In genomic region chr4:58144721-58145120, GRCh38 we compare ENCODE assay signal across 26 cellular contexts.
"Had no signal": no experiment of that assay in that cellular context is flagged by ENCODE, and none has a peak within 500 bp of the region (broad histone marks: within the 10 kb centered on the region; RNA-seq: fewer than 3 reads in every experiment).

No MANE protein-coding gene starts in this region.

- H3K36me3 ChIP-seq: gastrocnemius medialis, heart left ventricle, ovary, sigmoid colon, tibial artery had no signal

- H3K36me3 Mint-ChIP-seq: memory B cell; natural killer cell; stimulated activated memory B cell treated with anti-CD40 and anti-IgM and Interleukin-4, amounts not matched to agents 10 μg/mL and 1 μg/mL and 100 μg/mL, for 72 hours; type B pancreatic cell had no signal

- H3K4me1 Mint-ChIP-seq: memory B cell; natural killer cell; stimulated activated memory B cell treated with anti-CD40 and anti-IgM and Interleukin-4, amounts not matched to agents 10 μg/mL and 1 μg/mL and 100 μg/mL, for 72 hours had no signal

- H3K4me1 ChIP-seq: gastrocnemius medialis, heart left ventricle, psoas muscle, sigmoid colon, testis, tibial artery had no signal

- H3K79me2 ChIP-seq: hepatocyte had no signal

- H3K4me2 ChIP-seq: hepatocyte had no signal

- ATAC-seq: esophagus mucosa; gastrocnemius medialis; heart left ventricle; left lobe of liver; natural killer cell; psoas muscle; right cardiac atrium; stimulated activated memory B cell treated with anti-CD40 and anti-IgM and Interleukin-4, amounts not matched to agents 10 μg/mL and 1 μg/mL and 100 μg/mL, for 72 hours; stimulated activated naive CD8-positive, alpha-beta T cell treated with anti-CD3 and anti-CD28 coated beads, Interleukin-15, Interleukin-2, amounts not matched to agents 100 U/mL and 50 U/mL, for 24 hours had no signal

- H3K9me3 Mint-ChIP-seq: type B pancreatic cell had no signal

- H3K27ac ChIP-seq: epithelial cell of prostate, gastrocnemius medialis, heart left ventricle, hepatocyte, ovary, psoas muscle, sigmoid colon, testis, tibial artery had no signal

- H3K9me3 ChIP-seq: gastrocnemius medialis, heart left ventricle, ovary, psoas muscle, sigmoid colon, testis, tibial artery had no signal

- H3K4me3 Mint-ChIP-seq: memory B cell; natural killer cell; stimulated activated memory B cell treated with anti-CD40 and anti-IgM and Interleukin-4, amounts not matched to agents 10 μg/mL and 1 μg/mL and 100 μg/mL, for 72 hours; type B pancreatic cell had no signal

- H3K27me3 Mint-ChIP-seq: stimulated activated memory B cell treated with anti-CD40 and anti-IgM and Interleukin-4, amounts not matched to agents 10 μg/mL and 1 μg/mL and 100 μg/mL, for 72 hours; type B pancreatic cell had no signal

- DNase-seq: cortex of kidney; foreskin fibroblast; gastrocnemius medialis; heart left ventricle; kidney; natural killer cell; occipital lobe; ovary; posterior cingulate gyrus; psoas muscle; right cardiac atrium; sigmoid colon; stimulated activated CD4-positive, alpha-beta T cell treated with anti-CD3 and anti-CD28 coated beads, Interleukin-2, amount 100 ng/mL, for 24 hours; stimulated activated CD4-positive, alpha-beta T cell treated with anti-CD3 and anti-CD28 coated beads, Interleukin-4, amount 100 ng/mL, for 4 hours; stimulated activated naive CD8-positive, alpha-beta T cell treated with anti-CD3 and anti-CD28 coated beads, Interleukin-15, Interleukin-2, amounts not matched to agents 100 U/mL and 50 U/mL, for 24 hours; substantia nigra; testis; tibial artery had no signal

- H2AFZ ChIP-seq: hepatocyte had no signal

- H3K4me3 ChIP-seq: gastrocnemius medialis, heart left ventricle, hepatocyte, lung, ovary, psoas muscle, sigmoid colon, testis, tibial artery had no signal

- FAIRE-seq: kidney had no signal

- H3K27ac Mint-ChIP-seq: memory B cell; natural killer cell; stimulated activated memory B cell treated with anti-CD40 and anti-IgM and Interleukin-4, amounts not matched to agents 10 μg/mL and 1 μg/mL and 100 μg/mL, for 72 hours; type B pancreatic cell had no signal

- H3K27me3 ChIP-seq: gastrocnemius medialis, heart left ventricle, hepatocyte, ovary, sigmoid colon, testis, tibial artery had no signal
